ENCODE assay signal across 26 cellular contexts in genomic region chr10:21011433-21012018, GRCh38.
"Had no signal": no experiment of that assay in that cellular context is flagged by ENCODE, and none has a peak within 500 bp of the region (broad histone marks: within the 10 kb centered on the region; RNA-seq: fewer than 3 reads in every experiment).

No MANE protein-coding gene starts in this region.

- H3K27me3 ChIP-seq: neutrophil, ovary, right lobe of liver, sigmoid colon, stomach, thyroid gland, tibial nerve, upper lobe of left lung, uterus had no signal

- H3K27ac ChIP-seq: neutrophil, ovary, parathyroid adenoma, psoas muscle, right lobe of liver, sigmoid colon, stomach, thoracic aorta, thyroid gland, tibial nerve, upper lobe of left lung, uterus had no signal

- H3K36me3 ChIP-seq: neutrophil, ovary, right lobe of liver, sigmoid colon, stomach, thoracic aorta, thyroid gland, tibial nerve, upper lobe of left lung, uterus had no signal

- H3K9me3 ChIP-seq: neutrophil, ovary, psoas muscle, right lobe of liver, sigmoid colon, stomach, thoracic aorta, thyroid gland, tibial nerve, upper lobe of left lung, uterus had no signal

- H2AFZ ChIP-seq: parathyroid adenoma had no signal

- H3K9ac ChIP-seq: parathyroid adenoma had no signal

- ATAC-seq: naive thymus-derived CD8-positive, alpha-beta T cell; natural killer cell treated with Interleukin-12 subunit alpha and Interleukin-12 subunit beta and Interleukin-15 and Interleukin-18, amount 100 ng/mL, for 72 hours; psoas muscle; right lobe of liver; stimulated activated effector memory CD8-positive, alpha-beta T cell treated with anti-CD3 and anti-CD28 coated beads, Interleukin-12 subunit alpha, Interleukin-12 subunit beta, amount 100 ng/mL, for 72 hours; stimulated activated naive B cell treated with anti-CD40 and anti-IgM and Interleukin-4, amounts not matched to agents 10 μg/mL and 1 μg/mL and 100 μg/mL, for 72 hours had no signal

- DNase-seq: naive B cell; naive thymus-derived CD8-positive, alpha-beta T cell; nephron progenitor cell; occipital lobe; ovary; psoas muscle; right lobe of liver; sigmoid colon; small intestine; stimulated activated CD4-positive, alpha-beta T cell treated with anti-CD3 and anti-CD28 coated beads, Interleukin-15, amount 100 ng/mL, for 24 hours; stimulated activated CD4-positive, alpha-beta T cell treated with anti-CD3 and anti-CD28 coated beads, Interleukin-2, amount 100 ng/mL, for 24 hours; stimulated activated CD4-positive, alpha-beta T cell treated with anti-CD3 and anti-CD28 coated beads, Interleukin-2, amount 100 ng/mL, for 48 hours; stimulated activated CD4-positive, alpha-beta T cell treated with anti-CD3 and anti-CD28 coated beads, Interleukin-4, amount 100 ng/mL, for 24 hours; stimulated activated naive B cell treated with anti-CD40 and anti-IgM and Interleukin-4, amounts not matched to agents 10 μg/mL and 1 μg/mL and 100 μg/mL, for 72 hours; stimulated activated naive CD4-positive, alpha-beta T cell treated with Interleukin-2 at 50 U/mL for 16 hours; stomach; thyroid gland; trophoblast cell; upper lobe of left lung; uterus had no signal

- H3K4me3 ChIP-seq: ovary, psoas muscle, right lobe of liver, sigmoid colon, stomach, thoracic aorta, thyroid gland, tibial nerve, upper lobe of left lung, uterus had no signal

- H3K4me1 ChIP-seq: parathyroid adenoma, psoas muscle, right lobe of liver, sigmoid colon, stomach, tibial nerve, upper lobe of left lung, uterus had no signal
